ENCODE assay signal across 11 cellular contexts in the genomic region with DNA sequence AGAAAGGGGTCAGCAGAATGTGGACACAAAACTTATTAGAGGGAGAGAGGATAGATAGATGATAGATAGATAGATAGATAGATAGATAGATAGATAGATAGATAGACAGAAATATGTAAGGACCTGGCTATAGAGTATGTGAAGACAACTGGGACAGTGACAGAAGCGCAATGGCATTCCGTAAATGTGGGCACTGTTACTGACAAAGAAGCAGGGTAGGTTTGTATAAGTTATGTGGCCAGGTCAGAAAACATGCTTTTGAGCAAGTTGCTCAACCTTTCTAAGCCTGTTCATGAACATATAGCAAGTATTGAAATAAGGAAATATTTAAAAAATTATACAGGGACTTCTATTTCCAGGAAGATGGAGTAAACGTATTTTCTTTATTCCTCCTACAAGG. TPM values are rescaled to one million over a fixed set of nuclear protein-coding genes. Genes with fewer than 3 reads are reported as not detected.
"Had no signal": no experiment of that assay in that cellular context is flagged by ENCODE, and none has a peak within 500 bp of the region (broad histone marks: within the 10 kb centered on the region; RNA-seq: fewer than 3 reads in every experiment).

No MANE protein-coding gene starts in this region.

- H3K4me2 ChIP-seq: GM23338 had no signal

- H3K4me1 ChIP-seq: HAP-1 had no signal

- H3K36me3 ChIP-seq: HAP-1 had no signal

- H3K27ac ChIP-seq: GM23248 had no signal

- H3K4me3 ChIP-seq: GM23248, GM23338, HAP-1 had no signal

- H3K9me3 ChIP-seq: HAP-1 had no signal

- DNase-seq: GM23248, GOT3, H7, H9, HCEC 1CT, HFFc6 had no signal

- H3K9ac ChIP-seq: GM23248 had no signal

- ATAC-seq: GM23338, HCT116 had no signal

- H2AFZ ChIP-seq: GM23248, GM23338 had no signal

RNA-seq across cellular contexts. Expression of a gene that starts 17.3 kb away (rescaled TPM):
- total RNA-seq: GM23248, GM23338, H1, H4, H7, H9, HFFc6 had no signal
- polyA plus RNA-seq: GM23248, H1 had no signal
